In genomic region chr4:3450643-3451042, GRCh38 we compare ENCODE assay signal across 1 cellular context.
TF ChIP-seq lines count a peak whose summit lies in the region.

No MANE protein-coding gene starts in this region.

TF ChIP-seq in IMR-90, 13 proteins besides CTCF, POLR2A, EP300 and RAD21 (continued from another document):
- TF ChIP-seq USF2 (IDR thresholded peaks at IDR 0.05; ENCODE audit: low read depth, low read length) = no peak
- no peak for TF ChIP-seq ELK1 (IDR thresholded peaks at IDR 0.05; ENCODE audit: borderline replicate concordance, low read depth, low read length)
